Comparison of ENCODE assay signal across 11 cellular contexts in genomic region chr2:9071032-9071431, GRCh38.
A peak's percentile ranks its signal among the peaks of the same experiment; 100 is the strongest.
DNase-seq lines count a peak whose midpoint lies in the region; ATAC-seq and TF ChIP-seq lines count a peak whose summit lies in the region.
"Had no signal": no experiment of that assay in that cellular context is flagged by ENCODE, and none has a peak within 500 bp of the region (broad histone marks: within the 10 kb centered on the region; RNA-seq: fewer than 3 reads in every experiment).

No MANE protein-coding gene starts in this region.

- H3K4me3 Mint-ChIP-seq in type B pancreatic cell: no peak overlapping the region
- H3K4me3 Mint-ChIP-seq in activated CD4-positive, alpha-beta T cell treated with anti-CD3 and anti-CD28 coated beads, Interleukin-2, amount 10 ng/mL, durations not matched to agents 7 days and 5 days: no peak overlapping the region

- CTCF ChIA-PET in PC-9 (lab: Charles Lee): interaction anchor here (0.7 kb wide), 1 partner anchor 66 kb away, joined by 3 read pairs; no protein-coding TSS in a partner anchor
- CTCF ChIA-PET in activated CD4-positive, alpha-beta T cell treated with anti-CD3 and anti-CD28 coated beads, Interleukin-2, amount 10 ng/mL, durations not matched to agents 7 days and 5 days (lab: Charles Lee): interaction anchor here (0.7 kb wide), 1 partner anchor 59 kb away, joined by 3 read pairs; no protein-coding TSS in a partner anchor

- peaks cover 0 to 10% of the 10 kb centered on the region in 2 donors for H3K36me3 Mint-ChIP-seq in activated naive CD4-positive, alpha-beta T cell treated with anti-CD3 and anti-CD28 coated beads, Interleukin-2, amount 50 U/mL, for 72 hours
- no peaks in the 10 kb centered on the region for H3K36me3 Mint-ChIP-seq in type B pancreatic cell
- H3K36me3 Mint-ChIP-seq in activated CD4-positive, alpha-beta T cell treated with anti-CD3 and anti-CD28 coated beads, Interleukin-2, amount 10 ng/mL, durations not matched to agents 7 days and 5 days (ENCODE audit: low read depth): no peaks in the 10 kb centered on the region

- H2AFZ ChIP-seq in PC-9: peak overlapping the region; percentile 61

- DNase-seq in activated naive CD4-positive, alpha-beta T cell treated with anti-CD3 and anti-CD28 coated beads, Interleukin-2, amount 50 U/mL, for 72 hours (ENCODE audit: low spot score in 2 of 2): peak in 1 of 2 donors; percentile 14
- no peak for DNase-seq in activated naive CD4-positive, alpha-beta T cell (lab: John Stamatoyannopoulos, UW)
- DNase-seq in PC-9 (peak; percentile 68 to 98), fibroblast of mammary gland (ENCODE audit: low read depth) (peak; percentile 83), type B pancreatic cell (ENCODE audit: extremely low spot score, unreplicated experiment) (no peak), NCI-H526 treated with DMSO at 0.1 percent for 48 hours (lab: John Stamatoyannopoulos, UW) (no peak)
- no peak for DNase-seq in activated CD4-positive, alpha-beta T cell treated with anti-CD3 and anti-CD28 coated beads, Interleukin-2, amount 10 ng/mL, durations not matched to agents 7 days and 5 days
- DNase-seq: left ventricle myocardium superior, substantia nigra had no signal

- 0 out of 2 replicates have a peak overlapping the region, but pooled peaks have one; percentile 17 for H3K4me3 ChIP-seq in PC-9
- no peak overlapping the region for H3K4me3 ChIP-seq in fibroblast of mammary gland (ENCODE audit: control insufficient read depth, low read depth, low read length)
- H3K4me3 ChIP-seq: coronary artery had no signal

- H3K9me3 ChIP-seq in PC-9 (ENCODE audit: insufficient read depth, low read depth): peaks cover 19% of the 10 kb centered on the region

- H3K36me3 ChIP-seq in PC-9 (ENCODE audit: low read depth): peaks cover 2% of the 10 kb centered on the region; the same call in 1 of the 2 replicates

- no TSS peak for BruUV-seq in PC-9 (replicated peaks; lab: Mats Ljungman, UMichigan)

- no peaks in the 10 kb centered on the region for H4K20me1 ChIP-seq in PC-9 (ENCODE audit: insufficient read depth)

- peaks cover 3% of the 10 kb centered on the region for H3K27me3 Mint-ChIP-seq in type B pancreatic cell
- H3K27me3 Mint-ChIP-seq in activated CD4-positive, alpha-beta T cell treated with anti-CD3 and anti-CD28 coated beads, Interleukin-2, amount 10 ng/mL, durations not matched to agents 7 days and 5 days: peaks cover 2% of the 10 kb centered on the region

- POLR2A ChIA-PET in PC-9 (lab: Charles Lee; ENCODE audit: unreplicated experiment): interaction anchor here (0.6 to 0.8 kb wide), 2 partner anchors 66 to 191 kb away, joined by 3 read pairs; no protein-coding TSS in a partner anchor
- POLR2A ChIA-PET in activated CD4-positive, alpha-beta T cell treated with anti-CD3 and anti-CD28 coated beads, Interleukin-2, amount 10 ng/mL, durations not matched to agents 7 days and 5 days (lab: Charles Lee): no interaction called here

- no peaks in the 10 kb centered on the region for H3K9me2 ChIP-seq in PC-9 (ENCODE audit: insufficient read depth)

- H3K9me3 Mint-ChIP-seq in activated naive CD4-positive, alpha-beta T cell treated with anti-CD3 and anti-CD28 coated beads, Interleukin-2, amount 50 U/mL, for 72 hours: peaks cover 9 to 24% of the 10 kb centered on the region in 2 donors
- H3K9me3 Mint-ChIP-seq in type B pancreatic cell: peaks cover 14% of the 10 kb centered on the region
- peaks cover 4% of the 10 kb centered on the region for H3K9me3 Mint-ChIP-seq in activated CD4-positive, alpha-beta T cell treated with anti-CD3 and anti-CD28 coated beads, Interleukin-2, amount 10 ng/mL, durations not matched to agents 7 days and 5 days

- H3K4me1 Mint-ChIP-seq in type B pancreatic cell (ENCODE audit: unreplicated experiment): no peaks in the 10 kb centered on the region
- no peaks in the 10 kb centered on the region for H3K4me1 Mint-ChIP-seq in activated CD4-positive, alpha-beta T cell treated with anti-CD3 and anti-CD28 coated beads, Interleukin-2, amount 10 ng/mL, durations not matched to agents 7 days and 5 days

- intact Hi-C loops in PC-9 (cut with micrococcal nuclease; ENCODE audit: unreplicated experiment): loop anchor here (1.0 kb wide), 2 partner anchors 13 to 32 kb away; no protein-coding TSS in a partner anchor

- TF ChIP-seq CTCF in PC-9 (conservative IDR thresholded peaks at IDR 0.05): no peak
- TF ChIP-seq CTCF in fibroblast of mammary gland (conservative IDR thresholded peaks at IDR 0.05; ENCODE audit: control insufficient read depth, insufficient read depth, low read depth, low read length): no peak
- TF ChIP-seq CTCF in type B pancreatic cell (conservative IDR thresholded peaks at IDR 0.05): no peak

- peak; percentile 95 to 99 for ATAC-seq in activated naive CD4-positive, alpha-beta T cell treated with anti-CD3 and anti-CD28 coated beads, Interleukin-2, amount 50 U/mL, for 72 hours
- ATAC-seq in GM21529 (IDR thresholded peaks at IDR 0.05; ENCODE audit: unreplicated experiment): no peak
- ATAC-seq: left ventricle myocardium superior had no signal

- no peaks in the 10 kb centered on the region for H3K79me2 ChIP-seq in PC-9 (ENCODE audit: low read depth)

- peaks cover 41% of the 10 kb centered on the region for H3K4me1 ChIP-seq in PC-9 (replicated peaks; ENCODE audit: insufficient read depth)

- no peaks in the 10 kb centered on the region for H3K27me3 ChIP-seq in PC-9 (ENCODE audit: insufficient read depth, low read depth)

- peak overlapping the region; percentile 88 for H3K27ac ChIP-seq in PC-9
- H3K27ac ChIP-seq: coronary artery had no signal

- peaks cover 29% of the 10 kb centered on the region for H3F3A ChIP-seq in PC-9 (ENCODE audit: insufficient read depth, low read depth)

- peak overlapping the region; percentile 59 for H3K4me2 ChIP-seq in PC-9

- no peak overlapping the region for H3K27ac Mint-ChIP-seq in activated naive CD4-positive, alpha-beta T cell treated with anti-CD3 and anti-CD28 coated beads, Interleukin-2, amount 50 U/mL, for 72 hours
- H3K27ac Mint-ChIP-seq in type B pancreatic cell: peak overlapping the region; percentile 40
- no peak overlapping the region for H3K27ac Mint-ChIP-seq in activated CD4-positive, alpha-beta T cell treated with anti-CD3 and anti-CD28 coated beads, Interleukin-2, amount 10 ng/mL, durations not matched to agents 7 days and 5 days

Comparison
In these comparisons a context has a peak if more than half of its experiments do, and no peak if none do; other contexts are left out.
1. DNase-seq: peak in PC-9 (2 of 2) and fibroblast of mammary gland (single experiment); none in activated naive CD4-positive, alpha-beta T cell (0 of 4), type B pancreatic cell (single experiment), activated CD4-positive, alpha-beta T cell treated with anti-CD3 and anti-CD28 coated beads, Interleukin-2, amount 10 ng/mL, durations not matched to agents 7 days and 5 days (single experiment) and NCI-H526 treated with DMSO at 0.1 percent for 48 hours (single experiment).